7 cellular contexts compared by ENCODE assay signal in the genomic region with DNA sequence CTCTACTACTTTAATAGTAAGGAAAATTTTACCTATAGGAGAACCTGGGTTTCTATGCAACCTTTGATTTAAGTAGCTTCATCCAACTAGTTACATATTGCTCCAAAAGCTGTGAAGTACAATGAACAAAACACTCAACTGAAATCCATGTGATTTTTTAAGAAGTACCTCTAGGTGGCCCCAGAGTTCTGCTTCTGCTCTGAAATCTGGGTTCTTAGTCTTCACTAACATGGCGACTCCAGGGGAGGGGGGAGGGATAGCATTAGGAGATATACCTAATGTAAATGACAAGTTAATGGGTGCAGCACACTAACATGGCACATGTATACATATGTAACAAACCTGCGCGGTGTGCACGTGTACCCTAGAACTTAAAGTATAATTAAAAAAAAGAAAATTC.
DNase-seq lines count a peak whose midpoint lies in the region; ATAC-seq and TF ChIP-seq lines count a peak whose summit lies in the region.

No MANE protein-coding gene starts in this region.

- no peak overlapping the region for H3K9ac ChIP-seq in Loucy (ENCODE audit: low read depth, low read length, poor library complexity, severe bottlenecking)

- H3K9me3 ChIP-seq in Loucy (ENCODE audit: insufficient read depth, low read depth, low read length), result no peaks in the 10 kb centered on the region

- H3K4me3 ChIP-seq in Loucy (ENCODE audit: low read length, poor library complexity, severe bottlenecking), result no peak overlapping the region
- H3K4me3 ChIP-seq in WI38 (ENCODE audit: low read depth, low read length), result no peak overlapping the region

- no peaks in the 10 kb centered on the region for H3K27me3 ChIP-seq in Loucy (ENCODE audit: insufficient read depth, low read length, poor library complexity, severe bottlenecking)

- ATAC-seq in GM21576 (IDR thresholded peaks at IDR 0.05; ENCODE audit: unreplicated experiment), result peak; percentile 83

- peaks cover 2% of the 10 kb centered on the region for H3K4me1 ChIP-seq in Loucy (ENCODE audit: insufficient read depth, low read length, poor library complexity, severe bottlenecking)

- TF ChIP-seq CTCF in GM10266 (IDR thresholded peaks at IDR 0.05; ENCODE audit: control insufficient read depth, insufficient read depth, low read depth, missing control alignments), result peak; percentile 34
- TF ChIP-seq CTCF in Loucy (conservative IDR thresholded peaks at IDR 0.05; ENCODE audit: low read length), result peak; percentile 57
- peak; percentile 28; the same call in 1 of the 2 replicates for TF ChIP-seq CTCF in WI38 (IDR thresholded peaks at IDR 0.05; ENCODE audit: low read depth, low read length)

- peak; percentile 11 for DNase-seq in GM10266 (ENCODE audit: extremely low spot score)
- DNase-seq in lung microvascular endothelial cell (ENCODE audit: low read depth in 2 of 2), result peak; percentile 21 to 53
- DNase-seq in T-helper 9 cell, result no peak
- no peak for DNase-seq in effector CD8-positive, alpha-beta T cell (lab: John Stamatoyannopoulos, UW)

- H2AFZ ChIP-seq in Loucy (ENCODE audit: low read length), result no peak overlapping the region

- H3K36me3 ChIP-seq in Loucy (ENCODE audit: insufficient read depth, low read length), result no peaks in the 10 kb centered on the region

- no peaks in the 10 kb centered on the region for H3F3A ChIP-seq in Loucy (ENCODE audit: low read depth)

- no peak overlapping the region for H3K4me2 ChIP-seq in Loucy (ENCODE audit: low read depth, low read length, poor library complexity, severe bottlenecking)

- H3K79me2 ChIP-seq in Loucy (ENCODE audit: insufficient read depth, low read length), result no peaks in the 10 kb centered on the region

- no peaks in the 10 kb centered on the region for H3K9me2 ChIP-seq in Loucy (replicated peaks; ENCODE audit: low read depth, low read length)

- no peaks in the 10 kb centered on the region for H4K20me1 ChIP-seq in Loucy (ENCODE audit: insufficient read depth, low read length, poor library complexity, severe bottlenecking)

Comparison
In these comparisons a context has a peak if more than half of its experiments do, and no peak if none do; other contexts are left out.
1. DNase-seq: peak in GM10266 (single experiment) and lung microvascular endothelial cell (2 of 2); none in T-helper 9 cell (single experiment) and effector CD8-positive, alpha-beta T cell (single experiment).
2. Peak in every context shown above with its lines, with median percentiles within 50 percentile points of each other: CTCF ChIP-seq.